20 cellular contexts compared by ENCODE assay signal in the genomic region with DNA sequence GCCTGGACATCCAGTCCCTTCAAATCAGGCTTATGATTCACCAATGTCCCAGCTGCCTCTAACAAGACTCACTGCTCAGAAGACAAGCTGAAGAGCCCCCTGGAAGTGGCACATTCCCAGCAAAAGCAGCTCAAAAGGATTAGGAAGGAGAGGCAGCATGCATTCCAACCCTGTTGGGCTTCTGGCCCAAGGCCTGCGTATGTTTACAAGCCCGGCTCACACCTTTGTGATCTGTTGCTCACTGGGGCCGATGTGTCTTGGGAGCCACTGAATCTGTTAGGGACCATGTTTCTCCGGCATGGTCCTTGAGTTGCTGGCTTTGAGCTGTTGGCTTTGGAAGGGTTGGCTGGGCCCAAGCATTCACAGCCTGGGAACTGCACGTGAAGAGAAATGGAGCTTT.
"Had no signal": no experiment of that assay in that cellular context is flagged by ENCODE, and none has a peak within 500 bp of the region (broad histone marks: within the 10 kb centered on the region; RNA-seq: fewer than 3 reads in every experiment).

No MANE protein-coding gene starts in this region.

- H3K27me3 ChIP-seq: right lobe of liver, transverse colon, uterus had no signal

- H3K27ac ChIP-seq: epithelial cell of prostate, gastrocnemius medialis, left ventricle myocardium inferior, lower lobe of right lung, parathyroid adenoma, right lobe of liver, thoracic aorta, transverse colon, upper lobe of right lung, uterus had no signal

- H3K4me1 ChIP-seq: gastrocnemius medialis, left ventricle myocardium inferior, lower lobe of right lung, parathyroid adenoma, right lobe of liver, transverse colon, upper lobe of right lung, uterus had no signal

- DNase-seq: cerebellar nuclear complex; cortex of kidney; foreskin fibroblast; gastrocnemius medialis; head of caudate nucleus; left ventricle myocardium inferior; lower lobe of right lung; natural killer cell; right lobe of liver; stimulated activated CD4-positive, alpha-beta T cell treated with anti-CD3 and anti-CD28 coated beads, Interleukin-2, amount 100 ng/mL, for 24 hours; stimulated activated CD4-positive, alpha-beta T cell treated with anti-CD3 and anti-CD28 coated beads, Interleukin-4, amount 100 ng/mL, for 24 hours; stimulated activated naive CD8-positive, alpha-beta T cell treated with anti-CD3 and anti-CD28 coated beads, Interleukin-15, Interleukin-2, amounts not matched to agents 100 U/mL and 50 U/mL, for 24 hours; substantia nigra; transverse colon; upper lobe of right lung; uterus had no signal

- H3K9me3 ChIP-seq: gastrocnemius medialis, left ventricle myocardium inferior, lower lobe of right lung, right lobe of liver, thoracic aorta, transverse colon, upper lobe of right lung, uterus had no signal

- H3K9ac ChIP-seq: parathyroid adenoma had no signal

- H3K4me2 ChIP-seq: smooth muscle cell had no signal

- H3K36me3 ChIP-seq: gastrocnemius medialis, left ventricle myocardium inferior, lower lobe of right lung, right lobe of liver, thoracic aorta, transverse colon, upper lobe of right lung, uterus had no signal

- H3K4me3 ChIP-seq: gastrocnemius medialis, left ventricle myocardium inferior, lower lobe of right lung, right lobe of liver, smooth muscle cell, thoracic aorta, transverse colon, upper lobe of right lung, uterus had no signal
